In genomic region chr11:133064961-133065360, GRCh38 we compare ENCODE assay signal across 8 cellular contexts.
DNase-seq lines count a peak whose midpoint lies in the region; ATAC-seq and TF ChIP-seq lines count a peak whose summit lies in the region.

No MANE protein-coding gene starts in this region.

- H4K20me1 ChIP-seq in BLaER1 (no peaks in the 10 kb centered on the region), PC-9 (ENCODE audit: insufficient read depth) (no peaks in the 10 kb centered on the region)

- CTCF ChIA-PET in PC-9 (lab: Charles Lee), result no interaction called here

- in situ Hi-C loops in KBM-7 (cut with MboI; ENCODE audit: low pct_unique_long_range_greater_than_20kb, low sequenced_read_pairs), result no loop called here

- no peak overlapping the region for H3K27ac ChIP-seq in BLaER1
- H3K27ac ChIP-seq in iPS-18a (ENCODE audit: low read length), result no peak overlapping the region
- no peak overlapping the region for H3K27ac ChIP-seq in psoas muscle
- no peak overlapping the region for H3K27ac ChIP-seq in PC-9

- H3K9me2 ChIP-seq in PC-9 (ENCODE audit: insufficient read depth), result no peaks in the 10 kb centered on the region

- peak overlapping the region; percentile 79 for H3K4me2 ChIP-seq in BLaER1
- H3K4me2 ChIP-seq in PC-9, result no peak overlapping the region

- H3K4me3 ChIP-seq in BLaER1 (no peak overlapping the region), adipocyte (ENCODE audit: low read length) (peak overlapping the region; percentile 89), iPS-18a (ENCODE audit: low read length) (peak overlapping the region; percentile 57), psoas muscle (peak overlapping the region; percentile 65), PC-9 (no peak overlapping the region)

- no peak overlapping the region for H2AFZ ChIP-seq in PC-9

- no peak for DNase-seq in adipocyte (ENCODE audit: low read depth)
- DNase-seq in psoas muscle, result no peak
- no peak for DNase-seq in activated naive CD4-positive, alpha-beta T cell treated with anti-CD3 and anti-CD28 coated beads, Interleukin-2, amount 50 U/mL, for 72 hours (ENCODE audit: low spot score in 2 of 2)
- no peak for DNase-seq in central memory CD4-positive, alpha-beta T cell
- no peak for DNase-seq in PC-9
- DNase-seq in KBM-7, result no peak

- no peaks in the 10 kb centered on the region for H3K9me3 ChIP-seq in BLaER1
- no peaks in the 10 kb centered on the region for H3K9me3 ChIP-seq in adipocyte (ENCODE audit: control insufficient read depth, low read length)
- H3K9me3 ChIP-seq in iPS-18a (ENCODE audit: control insufficient read depth, low read depth, low read length), result no peaks in the 10 kb centered on the region
- no peaks in the 10 kb centered on the region for H3K9me3 ChIP-seq in psoas muscle
- H3K9me3 ChIP-seq in PC-9 (ENCODE audit: insufficient read depth, low read depth), result no peaks in the 10 kb centered on the region

- POLR2A ChIA-PET in PC-9 (lab: Charles Lee; ENCODE audit: unreplicated experiment), result no interaction called here

- H3F3A ChIP-seq in PC-9 (ENCODE audit: insufficient read depth, low read depth), result no peaks in the 10 kb centered on the region

- no peak for ATAC-seq in psoas muscle
- ATAC-seq in activated naive CD4-positive, alpha-beta T cell treated with anti-CD3 and anti-CD28 coated beads, Interleukin-2, amount 50 U/mL, for 72 hours, result no peak

- no peaks in the 10 kb centered on the region for H3K79me2 ChIP-seq in PC-9 (ENCODE audit: low read depth)

- H3K27me3 ChIP-seq in BLaER1 (no peaks in the 10 kb centered on the region), adipocyte (replicated peaks; ENCODE audit: control insufficient read depth, insufficient read depth, low read length) (peaks cover 23% of the 10 kb centered on the region), iPS-18a (ENCODE audit: control insufficient read depth, insufficient read depth, low read length) (peaks cover 12% of the 10 kb centered on the region), psoas muscle (ENCODE audit: insufficient read depth in 3 of 3, low read length in 2 of 3) (peaks cover 0 to 16% (median 5%) of the 10 kb centered on the region in 3 donors), PC-9 (ENCODE audit: insufficient read depth, low read depth) (peaks cover 60% of the 10 kb centered on the region)

- intact Hi-C loops in psoas muscle (cut with DNase I) (no loop called here), PC-9 (cut with micrococcal nuclease; ENCODE audit: unreplicated experiment) (no loop called here)

- H3K9ac ChIP-seq in BLaER1 (no peak overlapping the region), adipocyte (ENCODE audit: low read length) (peak overlapping the region; percentile 89), iPS-18a (ENCODE audit: low read length) (no peak overlapping the region)

- H3K36me3 Mint-ChIP-seq in activated naive CD4-positive, alpha-beta T cell treated with anti-CD3 and anti-CD28 coated beads, Interleukin-2, amount 50 U/mL, for 72 hours, result no peaks in the 10 kb centered on the region

- no peak overlapping the region for H3K27ac Mint-ChIP-seq in activated naive CD4-positive, alpha-beta T cell treated with anti-CD3 and anti-CD28 coated beads, Interleukin-2, amount 50 U/mL, for 72 hours

- H3K9me3 Mint-ChIP-seq in activated naive CD4-positive, alpha-beta T cell treated with anti-CD3 and anti-CD28 coated beads, Interleukin-2, amount 50 U/mL, for 72 hours, result no peaks in the 10 kb centered on the region

- WGBS in psoas muscle, 3 donors, result 71 to 74% (median 73%) methylated on average over 15 of the region's 15 CpGs

- TF ChIP-seq CTCF in psoas muscle (IDR thresholded peaks at IDR 0.05) (no peak), PC-9 (conservative IDR thresholded peaks at IDR 0.05) (no peak)

- peaks cover 22% of the 10 kb centered on the region for H3K4me1 ChIP-seq in BLaER1
- H3K4me1 ChIP-seq in adipocyte (ENCODE audit: control insufficient read depth, insufficient read depth, low read length), result no peaks in the 10 kb centered on the region
- H3K4me1 ChIP-seq in iPS-18a (ENCODE audit: control insufficient read depth, low read depth, low read length), result peaks cover 6% of the 10 kb centered on the region
- no peaks in the 10 kb centered on the region for H3K4me1 ChIP-seq in psoas muscle
- H3K4me1 ChIP-seq in PC-9 (replicated peaks; ENCODE audit: insufficient read depth), result no peaks in the 10 kb centered on the region

- no TSS peak for BruUV-seq in PC-9 (replicated peaks; lab: Mats Ljungman, UMichigan)

- H3K36me3 ChIP-seq in BLaER1, result no peaks in the 10 kb centered on the region
- no peaks in the 10 kb centered on the region for H3K36me3 ChIP-seq in adipocyte (ENCODE audit: control insufficient read depth, insufficient read depth, low read length, severe bottlenecking)
- H3K36me3 ChIP-seq in iPS-18a (ENCODE audit: control insufficient read depth, low read depth, low read length), result no peaks in the 10 kb centered on the region
- H3K36me3 ChIP-seq in psoas muscle (ENCODE audit: insufficient read depth in 1 of 2, low read depth in 1 of 2), result no peaks in the 10 kb centered on the region
- no peaks in the 10 kb centered on the region for H3K36me3 ChIP-seq in PC-9 (ENCODE audit: low read depth)

Comparison
In these comparisons a context has a peak if more than half of its experiments do, and no peak if none do; other contexts are left out.
1. H3K4me3 ChIP-seq: peak in adipocyte (single experiment), iPS-18a (single experiment) and psoas muscle (single experiment); none in BLaER1 (single experiment) and PC-9 (single experiment).